Comparison of ENCODE assay signal across 8 cellular contexts in the genomic region with DNA sequence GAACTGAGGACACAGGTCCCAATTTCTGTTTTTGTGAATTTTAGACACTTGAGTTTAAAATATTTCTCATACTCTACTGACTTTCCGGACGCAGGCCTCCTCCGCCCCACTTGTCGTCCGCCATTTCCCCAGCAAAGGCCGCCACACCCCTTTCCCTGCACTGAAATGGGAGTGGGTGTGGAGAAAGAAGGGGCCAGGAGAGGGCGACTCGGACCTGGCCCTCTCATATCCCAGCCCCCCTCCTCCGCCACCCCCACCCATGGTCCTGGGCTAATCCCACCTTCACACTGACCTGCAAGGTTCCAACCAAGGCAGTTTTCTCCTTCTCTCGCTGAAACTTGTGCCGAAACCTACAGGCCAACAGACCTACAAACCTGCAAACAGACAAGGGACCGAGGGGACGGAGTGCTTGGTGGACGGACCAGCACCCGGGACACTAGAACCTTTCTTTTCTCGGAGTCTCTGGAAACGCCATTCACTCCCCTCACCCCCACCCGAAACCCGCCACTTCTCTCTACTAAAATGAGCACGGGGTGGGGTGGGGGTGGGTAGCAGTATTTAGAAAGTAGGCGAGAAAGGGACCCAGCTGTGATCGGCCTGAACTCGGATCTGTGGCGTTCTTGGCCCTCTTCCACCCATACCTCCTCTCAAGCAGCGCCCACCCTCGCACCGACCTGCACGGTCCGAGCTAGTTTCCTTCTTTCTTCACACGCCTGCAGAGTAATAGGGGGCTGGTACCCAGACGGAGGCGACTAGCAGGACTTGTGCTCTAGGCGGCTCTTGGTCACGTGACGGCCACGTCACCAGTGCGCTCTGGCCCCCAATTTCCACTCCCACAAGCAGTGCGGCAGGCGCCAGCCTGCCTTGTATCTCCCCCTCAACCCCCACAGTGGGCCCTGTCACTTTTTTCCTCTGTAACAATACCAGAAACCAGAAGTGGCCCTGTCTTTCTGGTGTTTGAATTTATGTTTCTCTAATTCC. TPM values are rescaled to one million over a fixed set of nuclear protein-coding genes. Genes with fewer than 3 reads are reported as not detected.
A peak's percentile ranks its signal among the peaks of the same experiment; 100 is the strongest.
DNase-seq lines count a peak whose midpoint lies in the region; ATAC-seq and TF ChIP-seq lines count a peak whose summit lies in the region.

A gene (minus strand): TSS at position 790 of the 981 bp plus-strand sequence. CDS start 1,380 bp downstream, outside the sequence.

- H3K27me3 ChIP-seq in hepatocyte = no peaks in the 10 kb centered on the region

- H4K20me1 ChIP-seq in hepatocyte (ENCODE audit: insufficient read depth, poor library complexity, severe bottlenecking) = no peaks in the 10 kb centered on the region

- H2AFZ ChIP-seq in hepatocyte = peak within 1 kb of the TSS; percentile 58

- H3K9me2 ChIP-seq in hepatocyte (replicated peaks; ENCODE audit: insufficient read depth) = no peaks in the 10 kb centered on the region

- TF ChIP-seq CTCF in GM12873 (IDR thresholded peaks at IDR 0.05; ENCODE audit: insufficient read depth, low read depth, low read length, missing control alignments) (peak; percentile 33), hepatocyte (IDR thresholded peaks at IDR 0.05; ENCODE audit: poor library complexity) (peak; percentile 46), retinal pigment epithelial cell (conservative IDR thresholded peaks at IDR 0.05; ENCODE audit: low read depth, low read length) (peak; percentile 49)

- ATAC-seq in HG02588 (IDR thresholded peaks at IDR 0.05; ENCODE audit: unreplicated experiment) = peak; percentile 94

- 42% methylated on average over 38 of the region's 39 CpGs for WGBS in hepatocyte (ENCODE audit: low lambda C conversion rate, missing lambda C conversion rate)

- no peaks in the 10 kb centered on the region for H3K36me3 ChIP-seq in hepatocyte (replicated peaks; ENCODE audit: insufficient read depth, low read depth)

- no peaks in the 10 kb centered on the region for H3K9me3 ChIP-seq in hepatocyte (ENCODE audit: low read depth)

- peak within 1 kb of the TSS; percentile 95 for H3K27ac ChIP-seq in hepatocyte

- H3K4me1 ChIP-seq in hepatocyte (ENCODE audit: insufficient read depth) = peaks cover 4% of the 10 kb centered on the region

- H3K4me2 ChIP-seq in hepatocyte = peak within 1 kb of the TSS; percentile 85

- peak; percentile 42 for DNase-seq in NCI-H1092 (lab: John Stamatoyannopoulos, UW)
- DNase-seq in T-helper 1 cell = peak; percentile 50 to 78 (median 65)
- DNase-seq in amygdala (lab: John Stamatoyannopoulos, UW) = peak in 54 of 56 donors; percentile 3 to 83 (median 46)
- DNase-seq in hepatocyte (ENCODE audit: low spot score) = peak; percentile 89
- DNase-seq in retinal pigment epithelial cell (ENCODE audit: low read depth) = no peak
- DNase-seq in T1000 (lab: John Stamatoyannopoulos, UW) = no peak

- H3K4me3 ChIP-seq in hepatocyte = peak within 1 kb of the TSS; percentile 67
- H3K4me3 ChIP-seq in retinal pigment epithelial cell (ENCODE audit: low read length) = peak within 1 kb of the TSS; percentile 63

- peaks cover 10% of the 10 kb centered on the region for H3K79me2 ChIP-seq in hepatocyte

RNA-seq across cellular contexts. Expression of the gene that starts here (rescaled TPM):
- total RNA-seq in hepatocyte = 44.0 and 65.3 TPM in 2 replicates
- 70.2 and 70.7 TPM in 2 replicates for polyA plus RNA-seq in hepatocyte

Comparison
In these comparisons a context has a peak if more than half of its experiments do, and no peak if none do; other contexts are left out.
1. DNase-seq: peak in NCI-H1092 (single experiment), T-helper 1 cell (5 of 5), amygdala (54 of 56) and hepatocyte (single experiment); none in retinal pigment epithelial cell (single experiment) and T1000 (single experiment).
2. Peak in every context shown above with its lines, with median percentiles within 50 percentile points of each other: CTCF ChIP-seq.